17 cellular contexts compared by ENCODE assay signal in the genomic region with DNA sequence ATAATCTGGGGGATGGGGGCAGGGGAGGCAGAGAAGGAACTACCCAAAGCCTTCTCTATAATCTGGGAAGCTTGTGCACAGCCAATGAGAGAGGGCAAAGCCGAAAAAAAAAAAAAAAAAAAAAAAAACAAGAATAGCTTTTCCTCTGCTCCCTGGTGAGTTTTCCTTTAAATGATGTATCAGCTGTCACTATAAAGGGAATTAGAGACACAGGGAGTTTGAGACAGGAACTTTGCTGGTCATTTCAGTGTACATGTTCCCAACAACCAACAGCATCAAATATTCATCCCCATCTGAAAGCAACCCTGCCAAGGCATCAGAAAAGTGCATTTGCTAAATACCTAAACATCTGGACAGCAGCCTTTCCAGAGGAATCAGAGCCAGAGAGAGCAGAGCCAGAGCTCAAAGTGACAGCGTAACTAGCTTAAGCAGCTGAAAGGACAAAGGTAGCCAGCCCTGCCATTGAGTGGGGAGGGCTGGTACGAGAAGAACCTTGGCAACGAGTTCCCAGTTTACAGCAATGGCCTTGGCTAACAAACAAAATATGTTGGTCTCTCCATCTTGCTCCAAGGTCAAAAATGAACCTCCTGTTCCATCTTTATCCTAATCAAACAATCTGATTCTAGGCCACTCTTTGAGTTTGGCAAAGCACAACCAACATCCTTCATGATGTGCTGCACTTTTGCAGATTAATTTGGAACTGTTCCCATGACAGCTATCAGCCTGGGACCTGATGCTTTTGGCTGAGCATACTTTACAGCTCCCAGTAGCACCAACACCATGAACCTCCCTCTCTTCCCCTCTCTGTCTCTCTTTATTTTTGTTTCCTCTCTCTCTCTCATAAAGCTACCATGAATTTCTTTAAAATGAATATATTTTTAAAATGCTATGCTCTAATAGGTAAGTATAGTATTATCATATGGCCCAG.
DNase-seq lines count a peak whose midpoint lies in the region; ATAC-seq, FAIRE-seq and TF ChIP-seq lines count a peak whose summit lies in the region.
"Had no signal": no experiment of that assay in that cellular context is flagged by ENCODE, and none has a peak within 500 bp of the region (broad histone marks: within the 10 kb centered on the region; RNA-seq: fewer than 3 reads in every experiment).

No MANE protein-coding gene starts in this region.

- CTCF ChIA-PET in HepG2 (lab: Yijun Ruan, JAX; ENCODE audit: low intra/inter-chr PET ratio, low total read pairs) (no interaction called here), SK-N-SH (lab: Yijun Ruan, JAX) (interaction anchor here (2.6 kb wide), 1 partner anchor 271 kb away, joined by 19 read pairs; no protein-coding TSS in a partner anchor)

- no peak overlapping the region for H4K8ac ChIP-seq in H9 (replicated peaks; ENCODE audit: insufficient read length, low read depth, low read length)

- no peak overlapping the region for H3K4ac ChIP-seq in H9 (ENCODE audit: low read depth, low read length)

- H2AK5ac ChIP-seq in H9 (ENCODE audit: insufficient read length, low read length): no peak overlapping the region

- H3K27me3 ChIP-seq in liver (ENCODE audit: control insufficient read depth in 4 of 4, insufficient read depth in 4 of 4, low read length in 3 of 4) (no peaks in the 10 kb centered on the region), HepG2 (ENCODE audit: control insufficient read depth in 1 of 2, insufficient read depth in 2 of 2, low read length in 2 of 2) (no peaks in the 10 kb centered on the region; a peak in 1 of 5 replicates), SK-N-SH (ENCODE audit: insufficient read depth) (no peaks in the 10 kb centered on the region), testis (no peaks in the 10 kb centered on the region), H9 (ENCODE audit: insufficient read depth, low read length) (no peaks in the 10 kb centered on the region)

- no peak overlapping the region for H4K5ac ChIP-seq in H9 (ENCODE audit: insufficient read length, low read depth, low read length)

- in situ Hi-C loops in HepG2 (cut with HindIII; ENCODE audit: extremely low pct_ligation_motif_present, low pct_unique_long_range_greater_than_20kb): loop anchor here (10.0 kb wide), 1 partner anchor 227 kb away; no protein-coding TSS in a partner anchor

- no peak overlapping the region for H2BK20ac ChIP-seq in H9 (ENCODE audit: low read depth, low read length, poor library complexity, severe bottlenecking)

- TF ChIP-seq RAD21 in liver (IDR thresholded peaks at IDR 0.05) (peak in 1 of 2 donors; percentile 9), HepG2 (CRISPR knock-in tag; IDR thresholded peaks at IDR 0.05) (no peak), SK-N-SH (IDR thresholded peaks at IDR 0.05; ENCODE audit: low read length) (peak; percentile 8; the same call in 1 of the 2 replicates)

- no peak overlapping the region for H2BK120ac ChIP-seq in H9 (ENCODE audit: low read depth, low read length, poor library complexity, severe bottlenecking)

- no peak overlapping the region for H2BK5ac ChIP-seq in H9 (ENCODE audit: insufficient read length, low read length)

- no peaks in the 10 kb centered on the region for H3K9me2 ChIP-seq in SK-N-SH

- H3K9me3 Mint-ChIP-seq in H9: no peaks in the 10 kb centered on the region
- H3K9me3 Mint-ChIP-seq: CD4-positive, alpha-beta memory T cell had no signal

- H3K9me3 ChIP-seq in liver (ENCODE audit: control insufficient read depth in 4 of 4, low read length in 3 of 4) (no peaks in the 10 kb centered on the region), HepG2 (ENCODE audit: low read length) (no peaks in the 10 kb centered on the region), SK-N-SH (no peaks in the 10 kb centered on the region), testis (no peaks in the 10 kb centered on the region), H9 (ENCODE audit: control insufficient read depth, low read depth, low read length) (no peaks in the 10 kb centered on the region)
- H3K9me3 ChIP-seq: MG63 had no signal

- H3K79me2 ChIP-seq in HepG2 (ENCODE audit: insufficient read depth, low read length) (no peaks in the 10 kb centered on the region), SK-N-SH (ENCODE audit: insufficient read depth) (no peaks in the 10 kb centered on the region), H9 (ENCODE audit: insufficient read depth, low read length) (no peaks in the 10 kb centered on the region; the same call in 1 of the 2 replicates)

- H2BK12ac ChIP-seq in H9 (ENCODE audit: insufficient read length, low read depth, low read length): no peak overlapping the region

- H4K20me1 ChIP-seq in HepG2 (ENCODE audit: insufficient read depth, low read length): no peaks in the 10 kb centered on the region
- no peaks in the 10 kb centered on the region for H4K20me1 ChIP-seq in SK-N-SH (ENCODE audit: insufficient read depth)
- H4K20me1 ChIP-seq in H9 (ENCODE audit: control insufficient read depth, insufficient read depth, insufficient read length): no peaks in the 10 kb centered on the region

- H3K56ac ChIP-seq in H9 (ENCODE audit: insufficient read length, low read depth, low read length): no peak overlapping the region

- no peaks in the 10 kb centered on the region; a peak in 1 of 7 replicates for H3K36me3 Mint-ChIP-seq in H9 (ENCODE audit: insufficient read depth in 1 of 3, low read depth in 3 of 3)
- H3K36me3 Mint-ChIP-seq: CD4-positive, alpha-beta memory T cell had no signal

- H3K27me3 Mint-ChIP-seq in H9 (ENCODE audit: low read depth): peaks cover 9% of the 10 kb centered on the region

- H3K79me1 ChIP-seq in H9 (ENCODE audit: insufficient read depth, low read depth, low read length, poor library complexity, severe bottlenecking): no peaks in the 10 kb centered on the region

- no peak overlapping the region for H3T11ph ChIP-seq in H9 (ENCODE audit: low read length)

- no peak overlapping the region for H3K14ac ChIP-seq in H9 (ENCODE audit: insufficient read depth, low read length)

- TF ChIP-seq CTCF in liver (IDR thresholded peaks at IDR 0.05; ENCODE audit: low read depth, low read length, missing input control): no peak
- TF ChIP-seq CTCF in HepG2 (CRISPR knock-in tag; IDR thresholded peaks at IDR 0.05): no peak
- no peak for TF ChIP-seq CTCF in SK-N-SH (IDR thresholded peaks at IDR 0.05)
- TF ChIP-seq CTCF in testis (IDR thresholded peaks at IDR 0.05): no peak
- no peak for TF ChIP-seq CTCF in H9 (conservative IDR thresholded peaks at IDR 0.05)

- intact Hi-C loops in HepG2 (cut with micrococcal nuclease; ENCODE audit: unreplicated experiment) (no loop called here), left ventricle myocardium superior (cut with micrococcal nuclease) (loop anchor here (10.0 kb wide), 2 partner anchors 147 to 267 kb away; partner anchors contain the start of gene GNAO1), testis (cut with DNase I; ENCODE audit: low total_unique reads) (no loop called here), sciatic nerve (cut with DNase I) (no loop called here)

- no peaks in the 10 kb centered on the region for H3K36me3 ChIP-seq in liver (ENCODE audit: control insufficient read depth in 4 of 4, insufficient read depth in 3 of 4, low read depth in 1 of 4, low read length in 3 of 4)
- no peaks in the 10 kb centered on the region for H3K36me3 ChIP-seq in HepG2 (replicated peaks in 1 of 2; ENCODE audit: control insufficient read depth in 1 of 2, insufficient read depth in 2 of 2, low read length in 2 of 2)
- no peaks in the 10 kb centered on the region for H3K36me3 ChIP-seq in SK-N-SH (replicated peaks in 1 of 2; ENCODE audit: control insufficient read depth in 1 of 2, insufficient read depth in 2 of 2, low read length in 1 of 2)
- H3K36me3 ChIP-seq in testis (ENCODE audit: low read depth, missing control alignments): no peaks in the 10 kb centered on the region
- H3K36me3 ChIP-seq: MG63 had no signal

- no peak overlapping the region for H3K27ac Mint-ChIP-seq in H9
- H3K27ac Mint-ChIP-seq: CD4-positive, alpha-beta memory T cell; HFFc6 had no signal

- no peak for DNase-seq in HepG2 (ENCODE audit: low spot score)
- DNase-seq in SK-N-SH: peak; percentile 59
- peak; percentile 50 for DNase-seq in left ventricle myocardium superior
- peak; percentile 23 for DNase-seq in testis
- DNase-seq in dedifferentiated amniotic fluid mesenchymal stem cell (ENCODE audit: extremely low spot score): no peak
- DNase-seq in H9: no peak
- no peak for DNase-seq in sciatic nerve (ENCODE audit: low spot score)
- DNase-seq: CD4-positive, alpha-beta memory T cell; GOT3; HFFc6; MG63; NCI-H1417; NCI-H2081 had no signal

- WGBS in liver: 42% methylated on average over 4 of the region's 4 CpGs
- WGBS in HepG2 (ENCODE audit: low lambda C conversion rate): 0% methylated on average over 4 of the region's 4 CpGs
- WGBS in SK-N-SH (ENCODE audit: low lambda C conversion rate): 8% methylated on average over 4 of the region's 4 CpGs
- 27 to 41% methylated on average over 4 of the region's 4 CpGs for WGBS in testis, 2 donors
- no CpG with 5 or more reads among the region's 4 CpGs for WGBS in H9 (ENCODE audit: extremely low coverage, insufficient read length, low lambda C conversion rate)

- H3K4me2 ChIP-seq in HepG2 (ENCODE audit: low read depth, low read length) (no peak overlapping the region), SK-N-SH (no peak overlapping the region), H9 (ENCODE audit: insufficient read depth, insufficient read length, low read length) (no peak overlapping the region)
- H3K4me2 ChIP-seq: KMS-11 had no signal

- H3K18ac ChIP-seq in H9 (ENCODE audit: insufficient read length, low read depth, low read length): no peak overlapping the region

- FAIRE-seq in HepG2 (lab: Jason Lieb, UNC): no peak
- FAIRE-seq: D721Med, RCC 7860 had no signal

- H3K4me3 ChIP-seq in liver (ENCODE audit: low read depth in 1 of 3, low read length in 3 of 3) (no peak overlapping the region), HepG2 (replicated peaks in 1 of 3; ENCODE audit: insufficient read depth in 1 of 3, low read depth in 2 of 3, low read length in 3 of 3) (no peak overlapping the region), SK-N-SH (ENCODE audit: low read depth in 2 of 2, low read length in 1 of 2) (no peak overlapping the region), testis (no peak overlapping the region)
- H3K4me3 ChIP-seq: MG63 had no signal

- no peak overlapping the region for H2BK15ac ChIP-seq in H9 (ENCODE audit: low read depth, low read length)

- TF ChIP-seq EP300 in HepG2 (IDR thresholded peaks at IDR 0.05; ENCODE audit: low read depth in 2 of 2, low read length in 2 of 2): no peak
- no peak for TF ChIP-seq EP300 in HepG2 (CRISPR knock-in tag; IDR thresholded peaks at IDR 0.05; ENCODE audit: borderline replicate concordance)
- TF ChIP-seq EP300 in SK-N-SH (IDR thresholded peaks at IDR 0.05; ENCODE audit: borderline replicate concordance in 1 of 2, low read depth in 1 of 2, low read length in 1 of 2): no peak

- no peaks in the 10 kb centered on the region for H3F3A ChIP-seq in SK-N-SH (replicated peaks; ENCODE audit: insufficient read depth)

- ATAC-seq in HepG2: no peak
- peak; percentile 96 for ATAC-seq in left ventricle myocardium superior
- no peak for ATAC-seq in sciatic nerve

- H3K23me2 ChIP-seq in H9 (ENCODE audit: insufficient read length, low read depth, low read length, poor library complexity, severe bottlenecking): no peaks in the 10 kb centered on the region

- no peak overlapping the region for H3K9ac ChIP-seq in liver (ENCODE audit: low read depth in 1 of 2, low read length in 2 of 2)
- no peak overlapping the region for H3K9ac ChIP-seq in HepG2 (ENCODE audit: insufficient read depth, low read depth, low read length)
- no peak overlapping the region for H3K9ac ChIP-seq in SK-N-SH
- no peak overlapping the region for H3K9ac ChIP-seq in H9 (ENCODE audit: extremely low read depth, insufficient read length, low read length)
- H3K9ac ChIP-seq: KMS-11 had no signal

- H2AFZ ChIP-seq in HepG2 (ENCODE audit: low read length) (no peak overlapping the region), SK-N-SH (ENCODE audit: low read depth) (no peak overlapping the region), H9 (ENCODE audit: low read length) (no peak overlapping the region)

- H3K4me3 Mint-ChIP-seq in H9: no peak overlapping the region
- H3K4me3 Mint-ChIP-seq: HFFc6 had no signal

- no peak overlapping the region for H3K23ac ChIP-seq in H9 (ENCODE audit: insufficient read length, low read depth, low read length)

- BruUV-seq in HepG2 (replicated peaks; lab: Mats Ljungman, UMichigan): no TSS peak

- no peak overlapping the region for H4K91ac ChIP-seq in H9 (ENCODE audit: insufficient read length, low read depth, low read length)

- H3K4me1 ChIP-seq in liver (ENCODE audit: control insufficient read depth in 4 of 4, insufficient read depth in 4 of 4, low read length in 3 of 4) (peaks cover 0 to 2% (median under 1%) of the 10 kb centered on the region in 4 donors), HepG2 (ENCODE audit: insufficient read depth, low read length) (no peaks in the 10 kb centered on the region), SK-N-SH (ENCODE audit: control insufficient read depth in 1 of 2, insufficient read depth in 2 of 2, low read depth in 1 of 2, low read length in 1 of 2) (peaks cover 0 to 17% of the 10 kb centered on the region in 2 experiments; a peak in 1 of 4 replicates), testis (peaks cover 5% of the 10 kb centered on the region), H9 (ENCODE audit: insufficient read depth, low read length) (no peaks in the 10 kb centered on the region)

- TF ChIP-seq POLR2A in HepG2 (IDR thresholded peaks at IDR 0.05; ENCODE audit: insufficient read depth in 1 of 2, low read depth in 2 of 2, low read length in 2 of 2): no peak
- TF ChIP-seq POLR2A in testis (IDR thresholded peaks at IDR 0.05): no peak

- no peak overlapping the region for H3K27ac ChIP-seq in liver (ENCODE audit: low read depth in 1 of 2, low read length in 2 of 2)
- no peak overlapping the region for H3K27ac ChIP-seq in HepG2 (ENCODE audit: extremely low read length, insufficient read depth, low read length)
- peak overlapping the region in 1 of 2 experiments; percentile 62; a peak in 2 of 4 replicates for H3K27ac ChIP-seq in SK-N-SH (ENCODE audit: low read depth in 2 of 2, low read length in 1 of 2)
- H3K27ac ChIP-seq in testis: no peak overlapping the region
- H3K27ac ChIP-seq in H9 (ENCODE audit: insufficient read length, low read depth, low read length): no peak overlapping the region
- H3K27ac ChIP-seq: KMS-11 had no signal

- POLR2A ChIA-PET in HepG2 (lab: Yijun Ruan, JAX): no interaction called here
- POLR2A ChIA-PET in SK-N-SH (lab: Yijun Ruan, JAX): interaction anchor here (0.7 to 0.9 kb wide), 2 partner anchors 12 to 146 kb away, joined by 3 read pairs; no protein-coding TSS in a partner anchor

- H3K4me1 Mint-ChIP-seq in H9: peaks cover 2 to 5% of the 10 kb centered on the region in 2 experiments; a peak in 2 of 4 replicates

Comparison
In these comparisons a context has a peak if more than half of its experiments do, and no peak if none do; other contexts are left out.
1. DNase-seq: peak in SK-N-SH (single experiment), left ventricle myocardium superior (single experiment) and testis (single experiment); none in HepG2 (single experiment), dedifferentiated amniotic fluid mesenchymal stem cell (single experiment), H9 (single experiment) and sciatic nerve (single experiment).